ENCODE assay signal across 13 cellular contexts in genomic region chr6:106080106-106081095, GRCh38.
"Had no signal": no experiment of that assay in that cellular context is flagged by ENCODE, and none has a peak within 500 bp of the region (broad histone marks: within the 10 kb centered on the region; RNA-seq: fewer than 3 reads in every experiment).

No MANE protein-coding gene starts in this region.

- DNase-seq: activated CD4-positive, alpha-beta T cell treated with anti-CD3 and anti-CD28 coated beads for 4 hours; activated CD8-positive, alpha-beta memory T cell treated with anti-CD3 and anti-CD28 coated beads, Interleukin-2, amount 50 U/mL, for 4 hours; activated CD8-positive, alpha-beta T cell treated with anti-CD3 and anti-CD28 coated beads for 36 hours; activated naive CD4-positive, alpha-beta T cell; activated naive CD8-positive, alpha-beta T cell treated with anti-CD3 and anti-CD28 coated beads, Interleukin-2, amount 50 U/mL, for 24 hours; heart left ventricle; mammary epithelial cell; sigmoid colon; stimulated activated CD4-positive, alpha-beta T cell treated with anti-CD3 and anti-CD28 coated beads, Interleukin-12 subunit alpha, Interleukin-12 subunit beta, amount 100 ng/mL, for 4 hours; stimulated activated CD4-positive, alpha-beta T cell treated with anti-CD3 and anti-CD28 coated beads, Interleukin-2, amount 100 ng/mL, for 48 hours; stimulated activated naive CD8-positive, alpha-beta T cell treated with anti-CD3 and anti-CD28 coated beads, Interleukin-15, Interleukin-2, amounts not matched to agents 100 U/mL and 50 U/mL, for 24 hours; upper lobe of left lung had no signal

- H3K4me3 Mint-ChIP-seq: activated CD8-positive, alpha-beta T cell treated with anti-CD3 and anti-CD28 coated beads for 36 hours; activated naive CD8-positive, alpha-beta T cell treated with anti-CD3 and anti-CD28 coated beads, Interleukin-2, amount 50 U/mL, for 24 hours; nephron had no signal

- H3K27ac Mint-ChIP-seq: activated CD8-positive, alpha-beta T cell treated with anti-CD3 and anti-CD28 coated beads for 36 hours; activated naive CD8-positive, alpha-beta T cell treated with anti-CD3 and anti-CD28 coated beads, Interleukin-2, amount 50 U/mL, for 24 hours; nephron had no signal

- H3K9me3 Mint-ChIP-seq: activated CD8-positive, alpha-beta T cell treated with anti-CD3 and anti-CD28 coated beads for 36 hours; activated naive CD8-positive, alpha-beta T cell treated with anti-CD3 and anti-CD28 coated beads, Interleukin-2, amount 50 U/mL, for 24 hours; nephron had no signal

- H3K36me3 ChIP-seq: heart left ventricle, sigmoid colon, upper lobe of left lung had no signal

- H3K9me3 ChIP-seq: heart left ventricle, sigmoid colon, upper lobe of left lung had no signal

- H3K4me3 ChIP-seq: heart left ventricle, sigmoid colon, upper lobe of left lung had no signal

- H3K27me3 ChIP-seq: upper lobe of left lung had no signal

- ATAC-seq: activated CD8-positive, alpha-beta T cell treated with anti-CD3 and anti-CD28 coated beads for 36 hours; activated naive CD8-positive, alpha-beta T cell treated with anti-CD3 and anti-CD28 coated beads, Interleukin-2, amount 50 U/mL, for 24 hours; heart left ventricle; stimulated activated naive CD8-positive, alpha-beta T cell treated with anti-CD3 and anti-CD28 coated beads, Interleukin-15, Interleukin-2, amounts not matched to agents 100 U/mL and 50 U/mL, for 24 hours had no signal

- H3K27ac ChIP-seq: heart left ventricle, sigmoid colon, upper lobe of left lung had no signal
